ENCODE assay signal across 13 cellular contexts in the genomic region with DNA sequence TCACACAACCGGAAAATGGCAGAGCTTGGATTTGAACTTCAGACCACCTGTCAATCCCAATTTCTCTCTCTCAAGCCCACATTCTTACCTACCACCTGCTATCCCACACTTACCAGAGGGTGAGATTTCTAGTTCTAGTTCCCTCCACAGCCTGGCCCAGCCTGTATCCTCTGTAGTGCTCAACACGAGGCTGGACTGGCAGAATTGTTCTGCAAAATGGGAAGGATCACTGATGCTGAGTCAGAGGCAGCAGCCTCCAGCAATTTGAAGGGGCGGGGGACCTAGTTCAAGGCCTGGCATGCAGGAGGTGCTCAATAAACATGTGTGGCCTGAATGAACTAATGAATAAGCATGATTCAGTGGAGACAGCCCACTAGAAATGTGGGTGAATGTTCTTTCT. TPM values are rescaled to one million over a fixed set of nuclear protein-coding genes. Genes with fewer than 3 reads are reported as not detected.
DNase-seq lines count a peak whose midpoint lies in the region; ATAC-seq, FAIRE-seq and TF ChIP-seq lines count a peak whose summit lies in the region.
"Had no signal": no experiment of that assay in that cellular context is flagged by ENCODE, and none has a peak within 500 bp of the region (broad histone marks: within the 10 kb centered on the region; RNA-seq: fewer than 3 reads in every experiment).

No MANE protein-coding gene starts in this region.

- H3K27ac ChIP-seq in pancreas = no peak overlapping the region

- peaks cover 0 to 37% (median 4%) of the 10 kb centered on the region in 3 donors for H3K36me3 ChIP-seq in pancreas
- H3K36me3 ChIP-seq: esophagus squamous epithelium had no signal

- H3K9me3 ChIP-seq in pancreas = no peaks in the 10 kb centered on the region
- H3K9me3 ChIP-seq: esophagus squamous epithelium had no signal

- 61 to 65% methylated on average over 3 of the region's 3 CpGs for WGBS in pancreas, 2 donors

- FAIRE-seq in pancreas (lab: Jason Lieb, UNC) = no peak

- DNase-seq in AG08396 (ENCODE audit: low spot score) = peak; percentile 47
- peak; percentile 29 for DNase-seq in LHCN-M2 (ENCODE audit: low read depth)
- DNase-seq in UCSD-AML1 (lab: John Stamatoyannopoulos, UW; ENCODE audit: unreplicated experiment) = peak; percentile 18
- DNase-seq in glomerular visceral epithelial cell (ENCODE audit: extremely low spot score) = peak; percentile 11
- DNase-seq in NCI-H510A treated with DMSO at 0.1 percent for 48 hours (lab: John Stamatoyannopoulos, UW) = no peak
- DNase-seq in pancreas = no peak
- DNase-seq: activated naive CD8-positive, alpha-beta T cell treated with anti-CD3 and anti-CD28 coated beads for 36 hours; esophagus squamous epithelium; midbrain; NCI-H2081 had no signal

- no peaks in the 10 kb centered on the region for H3K4me1 ChIP-seq in pancreas
- H3K4me1 ChIP-seq: esophagus squamous epithelium had no signal

- no peaks in the 10 kb centered on the region for H3K27me3 ChIP-seq in pancreas

- intact Hi-C loops in pancreas (cut with DNase I) = no loop called here

- H3K4me3 ChIP-seq in pancreas = no peak overlapping the region
- H3K4me3 ChIP-seq: esophagus squamous epithelium had no signal

- ATAC-seq in HG03460 (IDR thresholded peaks at IDR 0.05; ENCODE audit: unreplicated experiment) = no peak
- no peak for ATAC-seq in HG03520 (IDR thresholded peaks at IDR 0.05; ENCODE audit: unreplicated experiment)
- ATAC-seq in pancreas = no peak
- ATAC-seq: activated CD4-positive, CD25-positive, alpha-beta regulatory T cell treated with anti-CD3 and anti-CD28 coated beads, Interleukin-2, amount 50 U/mL, for 24 hours had no signal

- no peak for TF ChIP-seq CTCF in pancreas (IDR thresholded peaks at IDR 0.05)

RNA-seq across cellular contexts. Expression of a gene that starts 53.6 kb away (rescaled TPM):
- 19.9 and 20.6 TPM in 2 replicates for total RNA-seq in LHCN-M2 (2014; rRNA removed)
- polyA plus RNA-seq in LHCN-M2 (2012) = 7.3 TPM
- 1 to 10 TPM; 5.0 to 8.2 (median 6.9) TPM for total RNA-seq in pancreas
- polyA plus RNA-seq in pancreas = 1 to 10 TPM; 3.1 to 4.6 TPM

Comparison
In these comparisons a context has a peak if more than half of its experiments do, and no peak if none do; other contexts are left out.
1. DNase-seq: peak in AG08396 (single experiment), LHCN-M2 (single experiment), UCSD-AML1 (single experiment) and glomerular visceral epithelial cell (single experiment); none in NCI-H510A treated with DMSO at 0.1 percent for 48 hours (single experiment) and pancreas (0 of 6).